ENCODE assay signal across 2 cellular contexts in genomic region chr7:65308300-65308678, GRCh38.
"Had no signal": no experiment of that assay in that cellular context is flagged by ENCODE, and none has a peak within 500 bp of the region (broad histone marks: within the 10 kb centered on the region; RNA-seq: fewer than 3 reads in every experiment).

No MANE protein-coding gene starts in this region.

- H3K9me3 ChIP-seq: SK-N-SH had no signal

- H3K27ac ChIP-seq: RWPE1 had no signal
